19 cellular contexts compared by ENCODE assay signal in the genomic region with DNA sequence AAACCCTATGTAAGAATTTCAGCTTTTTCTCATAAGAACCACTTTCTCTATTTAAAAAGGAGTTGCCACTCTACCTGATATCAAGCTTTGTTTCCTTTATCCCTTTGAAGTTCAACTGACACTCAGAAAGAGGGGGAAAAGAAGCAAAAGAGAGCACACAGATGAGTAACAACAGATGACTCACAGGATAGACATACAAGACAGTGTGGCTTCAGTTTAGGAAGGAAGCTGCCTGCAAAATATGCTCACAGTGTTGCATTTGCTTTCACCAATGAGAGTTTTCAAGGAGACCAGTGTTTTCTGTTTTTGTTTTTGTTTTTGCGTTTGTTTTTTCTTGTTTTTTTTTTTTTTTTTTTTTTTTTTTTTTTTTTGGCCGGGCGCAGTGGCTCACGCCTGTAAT.
DNase-seq lines count a peak whose midpoint lies in the region; ATAC-seq, FAIRE-seq and TF ChIP-seq lines count a peak whose summit lies in the region.
"Had no signal": no experiment of that assay in that cellular context is flagged by ENCODE, and none has a peak within 500 bp of the region (broad histone marks: within the 10 kb centered on the region; RNA-seq: fewer than 3 reads in every experiment).

No MANE protein-coding gene starts in this region.

- H3F3A ChIP-seq in neural progenitor cell (ENCODE audit: low read depth), result no peaks in the 10 kb centered on the region

- H4K20me1 ChIP-seq in fibroblast of lung (ENCODE audit: control insufficient read depth, extremely low read depth, insufficient read depth, low read length) (no peaks in the 10 kb centered on the region), neural progenitor cell (ENCODE audit: low read depth) (no peaks in the 10 kb centered on the region)

- H3K27ac ChIP-seq in fibroblast of lung (ENCODE audit: insufficient read depth, low read length) (no peak overlapping the region), neural progenitor cell (no peak overlapping the region)
- H3K27ac ChIP-seq: lower lobe of right lung, uterus had no signal

- H3K9me3 ChIP-seq in fibroblast of lung (ENCODE audit: control insufficient read depth, insufficient read depth, low read depth, low read length) (no peaks in the 10 kb centered on the region), neural progenitor cell (ENCODE audit: low read depth) (no peaks in the 10 kb centered on the region)
- H3K9me3 ChIP-seq: lower lobe of right lung, uterus had no signal

- no peak overlapping the region for H3K4me3 Mint-ChIP-seq in neural progenitor cell
- no peak overlapping the region for H3K4me3 Mint-ChIP-seq in stimulated activated effector memory CD8-positive, alpha-beta T cell treated with anti-CD3 and anti-CD28 coated beads, Interleukin-12 subunit alpha, Interleukin-12 subunit beta, amount 100 ng/mL, for 72 hours
- H3K4me3 Mint-ChIP-seq: activated T-cell treated with anti-CD3 and anti-CD28 coated beads, Interleukin-2, amount 50 U/mL, for 24 hours; endodermal cell; naive thymus-derived CD4-positive, alpha-beta T cell had no signal

- H3K79me2 ChIP-seq in fibroblast of lung (ENCODE audit: control insufficient read depth, insufficient read depth, low read length), result no peaks in the 10 kb centered on the region
- H3K79me2 ChIP-seq in neural progenitor cell (ENCODE audit: low read depth), result no peaks in the 10 kb centered on the region

- TF ChIP-seq POLR2A in H54 (IDR thresholded peaks at IDR 0.05; ENCODE audit: low read depth, low read length), result no peak

- no peak overlapping the region for H3K4me3 ChIP-seq in fibroblast of lung (replicated peaks in 1 of 4; ENCODE audit: control extremely low read depth in 1 of 4, insufficient read depth in 1 of 4, low read depth in 3 of 4, low read length in 4 of 4)
- no peak overlapping the region for H3K4me3 ChIP-seq in neural progenitor cell
- H3K4me3 ChIP-seq: K562, lower lobe of right lung, uterus had no signal

- no peak for ATAC-seq in stimulated activated effector memory CD8-positive, alpha-beta T cell treated with anti-CD3 and anti-CD28 coated beads, Interleukin-12 subunit alpha, Interleukin-12 subunit beta, amount 100 ng/mL, for 72 hours
- no peak for ATAC-seq in HG03457 (IDR thresholded peaks at IDR 0.05; ENCODE audit: unreplicated experiment)
- ATAC-seq: K562; lower lobe of right lung; naive thymus-derived CD4-positive, alpha-beta T cell had no signal

- H3K27ac Mint-ChIP-seq in neural progenitor cell, result no peak overlapping the region
- H3K27ac Mint-ChIP-seq in stimulated activated effector memory CD8-positive, alpha-beta T cell treated with anti-CD3 and anti-CD28 coated beads, Interleukin-12 subunit alpha, Interleukin-12 subunit beta, amount 100 ng/mL, for 72 hours, result no peak overlapping the region
- H3K27ac Mint-ChIP-seq: activated T-cell treated with anti-CD3 and anti-CD28 coated beads, Interleukin-2, amount 50 U/mL, for 24 hours; endodermal cell; naive thymus-derived CD4-positive, alpha-beta T cell had no signal

- DNase-seq in ACHN, result peak; percentile 48
- DNase-seq in H54 (ENCODE audit: insufficient read length, low spot score), result peak; percentile 33
- peak; percentile 47 for DNase-seq in RCC 7860 (ENCODE audit: low spot score)
- peak; percentile 5 to 11 for DNase-seq in fibroblast of lung (ENCODE audit: low read depth in 2 of 2)
- no peak for DNase-seq in neural progenitor cell (ENCODE audit: low spot score)
- no peak for DNase-seq in stimulated activated effector memory CD8-positive, alpha-beta T cell treated with anti-CD3 and anti-CD28 coated beads, Interleukin-12 subunit alpha, Interleukin-12 subunit beta, amount 100 ng/mL, for 72 hours (ENCODE audit: low spot score in 2 of 2)
- no peak for DNase-seq in NCI-H1048 (lab: John Stamatoyannopoulos, UW)
- DNase-seq: activated CD4-positive, alpha-beta T cell treated with anti-CD3 and anti-CD28 coated beads, Interleukin-2, amount 50 U/mL, for 4 hours; activated T-cell treated with anti-CD3 and anti-CD28 coated beads, Interleukin-2, amount 50 U/mL, for 24 hours; cerebellar nuclear complex; endodermal cell; lower lobe of right lung; naive thymus-derived CD4-positive, alpha-beta T cell; NCI-H1694; NCI-H510A; uterus had no signal

- H2AFZ ChIP-seq in fibroblast of lung (ENCODE audit: low read length), result no peak overlapping the region
- H2AFZ ChIP-seq in neural progenitor cell (replicated peaks), result no peak overlapping the region

- H3K4me2 ChIP-seq in fibroblast of lung (ENCODE audit: extremely low read depth, insufficient read depth, low read length) (no peak overlapping the region), neural progenitor cell (no peak overlapping the region)

- H3K36me3 ChIP-seq in fibroblast of lung (ENCODE audit: control insufficient read depth, insufficient read depth, low read length) (no peaks in the 10 kb centered on the region), neural progenitor cell (no peaks in the 10 kb centered on the region)
- H3K36me3 ChIP-seq: lower lobe of right lung, uterus had no signal

- no peaks in the 10 kb centered on the region for H3K9me3 Mint-ChIP-seq in neural progenitor cell
- peaks cover 7% of the 10 kb centered on the region for H3K9me3 Mint-ChIP-seq in stimulated activated effector memory CD8-positive, alpha-beta T cell treated with anti-CD3 and anti-CD28 coated beads, Interleukin-12 subunit alpha, Interleukin-12 subunit beta, amount 100 ng/mL, for 72 hours
- H3K9me3 Mint-ChIP-seq: endodermal cell had no signal

- no peaks in the 10 kb centered on the region for H3K4me1 Mint-ChIP-seq in neural progenitor cell
- no peaks in the 10 kb centered on the region for H3K4me1 Mint-ChIP-seq in stimulated activated effector memory CD8-positive, alpha-beta T cell treated with anti-CD3 and anti-CD28 coated beads, Interleukin-12 subunit alpha, Interleukin-12 subunit beta, amount 100 ng/mL, for 72 hours

- H3K36me3 Mint-ChIP-seq in neural progenitor cell, result no peaks in the 10 kb centered on the region
- no peaks in the 10 kb centered on the region for H3K36me3 Mint-ChIP-seq in stimulated activated effector memory CD8-positive, alpha-beta T cell treated with anti-CD3 and anti-CD28 coated beads, Interleukin-12 subunit alpha, Interleukin-12 subunit beta, amount 100 ng/mL, for 72 hours
- H3K36me3 Mint-ChIP-seq: naive thymus-derived CD4-positive, alpha-beta T cell had no signal

- in situ Hi-C loops in ACHN (cut with HindIII; ENCODE audit: low pct_ligation_motif_present, low pct_unique_long_range_greater_than_20kb, low sequenced_read_pairs), result no loop called here

- TF ChIP-seq CTCF in fibroblast of lung (conservative IDR thresholded peaks at IDR 0.05 in 1 of 2, IDR thresholded peaks at IDR 0.05 in 1 of 2; ENCODE audit: low read depth in 1 of 2, low read length in 2 of 2), result no peak
- TF ChIP-seq CTCF in neural progenitor cell (IDR thresholded peaks at IDR 0.05), result no peak

- H3K27me3 ChIP-seq in fibroblast of lung (ENCODE audit: control insufficient read depth, insufficient read depth, low read length) (no peaks in the 10 kb centered on the region), neural progenitor cell (no peaks in the 10 kb centered on the region)
- H3K27me3 ChIP-seq: uterus had no signal

- H3K4me1 ChIP-seq in fibroblast of lung (ENCODE audit: control insufficient read depth, extremely low read depth, insufficient read depth, low read length) (no peaks in the 10 kb centered on the region), neural progenitor cell (no peaks in the 10 kb centered on the region)
- H3K4me1 ChIP-seq: lower lobe of right lung, uterus had no signal

- FAIRE-seq in H54 (lab: Jason Lieb, UNC) (peak; percentile 96), RCC 7860 (lab: Jason Lieb, UNC) (peak; percentile 20)
- FAIRE-seq: frontal cortex, K562 had no signal

- no peaks in the 10 kb centered on the region for H3K27me3 Mint-ChIP-seq in neural progenitor cell (ENCODE audit: insufficient read depth, low read depth)
- H3K27me3 Mint-ChIP-seq: activated T-cell treated with anti-CD3 and anti-CD28 coated beads, Interleukin-2, amount 50 U/mL, for 24 hours; naive thymus-derived CD4-positive, alpha-beta T cell had no signal

- H3K9ac ChIP-seq in fibroblast of lung (ENCODE audit: insufficient read depth, low read length) (no peak overlapping the region), neural progenitor cell (no peak overlapping the region)

Comparison
In these comparisons a context has a peak if more than half of its experiments do, and no peak if none do; other contexts are left out.
1. DNase-seq: peak in ACHN (single experiment), H54 (single experiment), RCC 7860 (single experiment) and fibroblast of lung (2 of 2); none in neural progenitor cell (single experiment), stimulated activated effector memory CD8-positive, alpha-beta T cell treated with anti-CD3 and anti-CD28 coated beads, Interleukin-12 subunit alpha, Interleukin-12 subunit beta, amount 100 ng/mL, for 72 hours (0 of 2) and NCI-H1048 (single experiment).